Comparison of ENCODE assay signal across 23 cellular contexts in the genomic region with DNA sequence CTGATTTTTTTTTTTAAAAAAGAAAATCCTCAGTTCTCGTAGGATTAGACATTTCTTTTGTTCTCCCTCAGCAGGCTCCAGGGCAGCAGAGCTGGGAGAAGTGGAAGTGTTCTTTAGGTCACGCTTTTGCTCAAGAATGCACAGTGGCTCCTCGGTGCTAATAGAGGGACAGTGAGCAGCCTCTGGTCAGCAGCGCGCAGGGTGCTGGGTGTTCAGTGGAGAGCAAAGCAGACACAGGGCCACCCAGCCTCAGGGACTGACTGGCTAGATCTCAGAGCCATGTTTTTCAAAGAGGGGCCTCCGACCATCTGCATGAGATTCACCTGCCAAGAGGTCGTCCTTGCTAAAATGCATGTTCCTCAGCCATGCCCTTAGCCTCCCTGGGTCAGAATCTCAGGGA.
"Had no signal": no experiment of that assay in that cellular context is flagged by ENCODE, and none has a peak within 500 bp of the region (broad histone marks: within the 10 kb centered on the region; RNA-seq: fewer than 3 reads in every experiment).

No MANE protein-coding gene starts in this region.

- H3K4me1 Mint-ChIP-seq: activated naive CD4-positive, alpha-beta T cell treated with anti-CD3 and anti-CD28 coated beads, Interleukin-2, amount 50 U/mL, for 24 hours had no signal

- H3K4me1 ChIP-seq: gastroesophageal sphincter, pancreas had no signal

- H3K36me3 Mint-ChIP-seq: activated naive CD4-positive, alpha-beta T cell treated with anti-CD3 and anti-CD28 coated beads, Interleukin-2, amount 50 U/mL, for 24 hours; brain; natural killer cell treated with Interleukin-12 subunit alpha and Interleukin-12 subunit beta and Interleukin-15 and Interleukin-18, amount 100 ng/mL, for 72 hours; T-cell had no signal

- H3K9me3 Mint-ChIP-seq: activated naive CD4-positive, alpha-beta T cell treated with anti-CD3 and anti-CD28 coated beads, Interleukin-2, amount 50 U/mL, for 24 hours; brain; natural killer cell treated with Interleukin-12 subunit alpha and Interleukin-12 subunit beta and Interleukin-15 and Interleukin-18, amount 100 ng/mL, for 72 hours; T-cell; T-helper 2 cell treated with Interferon-gamma antibody and Interleukin-4, amounts not matched to agents 5 μg/mL and 100 μg/mL, for 36 hours had no signal

- H3K27ac ChIP-seq: gastroesophageal sphincter, left lung, pancreas, WERI-Rb-1 had no signal

- ATAC-seq: gastroesophageal sphincter; natural killer cell treated with Interleukin-12 subunit alpha and Interleukin-12 subunit beta and Interleukin-15 and Interleukin-18, amount 100 ng/mL, for 72 hours; pancreas; right cardiac atrium; T-cell had no signal

- H3K4me3 Mint-ChIP-seq: activated naive CD4-positive, alpha-beta T cell treated with anti-CD3 and anti-CD28 coated beads, Interleukin-2, amount 50 U/mL, for 24 hours; natural killer cell treated with Interleukin-12 subunit alpha and Interleukin-12 subunit beta and Interleukin-15 and Interleukin-18, amount 100 ng/mL, for 72 hours; T-cell; T-helper 2 cell treated with Interferon-gamma antibody and Interleukin-4, amounts not matched to agents 5 μg/mL and 100 μg/mL, for 36 hours had no signal

- DNase-seq: activated CD4-positive, CD25-positive, alpha-beta regulatory T cell treated with anti-CD3 and anti-CD28 coated beads, Interleukin-2, amount 50 U/mL, for 72 hours; activated gamma-delta T cell treated with Interleukin-2 at 50 U/mL for 16 hours; activated T-cell treated with anti-CD3 and anti-CD28 coated beads, Interleukin-2, amount 50 U/mL, for 1 hour; anterior cingulate cortex; central memory CD4-positive, alpha-beta T cell; head of caudate nucleus; hypothalamus; islet precursor cell; left lung; midbrain; pancreas; psoas muscle; right cardiac atrium; stimulated activated CD4-positive, alpha-beta T cell treated with anti-CD3 and anti-CD28 coated beads, Interleukin-4, amount 100 ng/mL, for 24 hours; stimulated activated naive CD4-positive, alpha-beta T cell treated with Interleukin-2 at 50 U/mL for 16 hours; T-cell; WERI-Rb-1 had no signal

- H3K27ac Mint-ChIP-seq: activated naive CD4-positive, alpha-beta T cell treated with anti-CD3 and anti-CD28 coated beads, Interleukin-2, amount 50 U/mL, for 24 hours; natural killer cell treated with Interleukin-12 subunit alpha and Interleukin-12 subunit beta and Interleukin-15 and Interleukin-18, amount 100 ng/mL, for 72 hours; T-cell; T-helper 2 cell treated with Interferon-gamma antibody and Interleukin-4, amounts not matched to agents 5 μg/mL and 100 μg/mL, for 36 hours had no signal

- H3K36me3 ChIP-seq: gastroesophageal sphincter, left lung, pancreas, WERI-Rb-1 had no signal

- H3K27me3 ChIP-seq: gastroesophageal sphincter, left lung, pancreas had no signal

- H3K27me3 Mint-ChIP-seq: activated naive CD4-positive, alpha-beta T cell treated with anti-CD3 and anti-CD28 coated beads, Interleukin-2, amount 50 U/mL, for 24 hours; natural killer cell treated with Interleukin-12 subunit alpha and Interleukin-12 subunit beta and Interleukin-15 and Interleukin-18, amount 100 ng/mL, for 72 hours; T-cell had no signal

- H3K4me3 ChIP-seq: gastroesophageal sphincter, left lung, lung, pancreas, psoas muscle had no signal

- H3K9me3 ChIP-seq: gastroesophageal sphincter, left lung, pancreas, psoas muscle had no signal
